Comparison of ENCODE assay signal across 25 cellular contexts in genomic region chrX:55006827-55007621, GRCh38. TPM values are rescaled to one million over a fixed set of nuclear protein-coding genes. Genes with fewer than 3 reads are reported as not detected.
DNase-seq lines count a peak whose midpoint lies in the region; ATAC-seq and TF ChIP-seq lines count a peak whose summit lies in the region.
"Had no signal": no experiment of that assay in that cellular context is flagged by ENCODE, and none has a peak within 500 bp of the region (broad histone marks: within the 10 kb centered on the region; RNA-seq: fewer than 3 reads in every experiment).

No MANE protein-coding gene starts in this region.

- H2AFZ ChIP-seq in IMR-90 (replicated peaks; ENCODE audit: low read length, poor library complexity) = no peak overlapping the region
- H2AFZ ChIP-seq: neural progenitor cell had no signal

- peaks cover 41% of the 10 kb centered on the region for H3K36me3 Mint-ChIP-seq in endothelial cell (ENCODE audit: low read depth, unreplicated experiment)

- H3K9ac ChIP-seq in IMR-90 (ENCODE audit: low read depth, low read length) = no peak overlapping the region
- H3K9ac ChIP-seq: neural progenitor cell had no signal

- dilution Hi-C loops in IMR-90 (cut with HindIII; ENCODE audit: low sequenced_read_pairs, unreplicated experiment) = no loop called here

- no peak overlapping the region for H2AK5ac ChIP-seq in IMR-90 (ENCODE audit: low read depth, low read length)

- no peak overlapping the region for H4K8ac ChIP-seq in IMR-90 (ENCODE audit: low read depth in 2 of 2, low read length in 2 of 2)

- peaks cover 0 to 2% of the 10 kb centered on the region in 2 experiments; a peak in 1 of 4 replicates for H3K79me1 ChIP-seq in IMR-90 (ENCODE audit: low read depth in 1 of 2, low read length in 2 of 2)

- no peak overlapping the region for H2BK5ac ChIP-seq in IMR-90 (ENCODE audit: low read depth, low read length, poor library complexity, severe bottlenecking)

- POLR2A ChIA-PET in AG04450 (lab: Yijun Ruan, JAX) (no interaction called here), IMR-90 (lab: Charles Lee; ENCODE audit: unreplicated experiment) (no interaction called here)

- no peak overlapping the region for H2BK15ac ChIP-seq in IMR-90 (ENCODE audit: low read depth, low read length)

- no peak overlapping the region for H3K56ac ChIP-seq in IMR-90 (ENCODE audit: extremely low read depth, insufficient read depth, low read length)

- no peaks in the 10 kb centered on the region for H3K9me3 ChIP-seq in AG04450 (ENCODE audit: control insufficient read depth, insufficient read depth, low read length)
- no peaks in the 10 kb centered on the region for H3K9me3 ChIP-seq in IMR-90 (ENCODE audit: control insufficient read depth, insufficient read depth, low read length)
- H3K9me3 ChIP-seq in muscle layer of duodenum (ENCODE audit: control insufficient read depth in 1 of 2, low read length in 2 of 2) = no peaks in the 10 kb centered on the region
- H3K9me3 ChIP-seq: thoracic aorta had no signal

- BruUV-seq in IMR-90 (replicated peaks; lab: Mats Ljungman, UMichigan) = no TSS peak

- in situ Hi-C loops in IMR-90 (cut with MboI; ENCODE audit: low sequenced_read_pairs) = no loop called here

- no peak for TF ChIP-seq RAD21 in IMR-90 (IDR thresholded peaks at IDR 0.05; ENCODE audit: low read length)

- no peak overlapping the region for H3K4me2 ChIP-seq in IMR-90 (ENCODE audit: low read depth, low read length)
- H3K4me2 ChIP-seq: neural progenitor cell had no signal

- H3K4me3 ChIP-seq in AG04450 (ENCODE audit: low read depth, low read length) = no peak overlapping the region
- no peak overlapping the region for H3K4me3 ChIP-seq in IMR-90 (ENCODE audit: insufficient read depth, low read depth, low read length)
- no peak overlapping the region for H3K4me3 ChIP-seq in muscle layer of duodenum (ENCODE audit: low read depth in 1 of 2, low read length in 2 of 2)
- H3K4me3 ChIP-seq: neural progenitor cell, thoracic aorta had no signal

- H4K91ac ChIP-seq in IMR-90 (ENCODE audit: insufficient read depth, low read depth, low read length) = no peak overlapping the region

- ATAC-seq in IMR-90 (ENCODE audit: low read depth) (no peak), GM21528 (IDR thresholded peaks at IDR 0.05; ENCODE audit: low FRiP score, unreplicated experiment) (no peak)
- ATAC-seq: T-cell had no signal

- 94% methylated on average over 3 of the region's 18 CpGs; no CpG with 5 or more reads in 1 of the 2 experiments for WGBS in IMR-90 (ENCODE audit: extremely low coverage in 2 of 2, insufficient read length in 1 of 2), 2 experiments

- no peak for DNase-seq in AG04450 (ENCODE audit: low read depth, low spot score)
- DNase-seq in IMR-90 = no peak
- no peak for DNase-seq in endothelial cell (ENCODE audit: low spot score)
- DNase-seq in medulla oblongata (ENCODE audit: extremely low spot score) = no peak
- DNase-seq in NCI-H524 (lab: John Stamatoyannopoulos, UW) = no peak
- DNase-seq in NCI-H1048 (lab: John Stamatoyannopoulos, UW) = no peak
- DNase-seq: activated CD4-positive, alpha-beta T cell treated with anti-CD3 and anti-CD28 coated beads, Interleukin-2, amount 10 ng/mL, durations not matched to agents 7 days and 5 days; activated CD8-positive, alpha-beta memory T cell treated with anti-CD3 and anti-CD28 coated beads, Interleukin-2, amount 50 U/mL, for 4 hours; activated effector memory CD4-positive, alpha-beta T cell treated with anti-CD3 and anti-CD28 coated beads, Interleukin-2, amount 50 U/mL, for 16 hours; anterior cingulate cortex; CD8-positive, alpha-beta memory T cell; DND-41; endodermal cell; KBM-7; kidney; MV-4-11; NCI-H2081; NCI-H510A; T-cell had no signal

- no peak overlapping the region for H2BK20ac ChIP-seq in IMR-90 (ENCODE audit: low read depth, low read length)

- no peak for TF ChIP-seq POLR2A in IMR-90 (IDR thresholded peaks at IDR 0.05; ENCODE audit: low read depth, low read length)

- peak overlapping the region; percentile 33 for H2AK9ac ChIP-seq in IMR-90 (replicated peaks; ENCODE audit: low read depth, low read length, poor library complexity)

- CTCF ChIA-PET in AG04450 (lab: Charles Lee) (interaction anchor here (2.2 kb wide), 1 partner anchor 367 kb away, joined by 7 read pairs; no protein-coding TSS in a partner anchor), IMR-90 (lab: Yijun Ruan, JAX) (no interaction called here)

- peaks cover 3% of the 10 kb centered on the region for H3K9me1 ChIP-seq in IMR-90 (ENCODE audit: insufficient read depth, low read length)

- peak overlapping the region; percentile 75 for H3K27ac Mint-ChIP-seq in endothelial cell (ENCODE audit: unreplicated experiment)
- H3K27ac Mint-ChIP-seq: activated CD4-positive, alpha-beta T cell treated with anti-CD3 and anti-CD28 coated beads, Interleukin-2, amount 10 ng/mL, durations not matched to agents 7 days and 5 days; endodermal cell; neural progenitor cell; T-cell had no signal

- H3K27me3 Mint-ChIP-seq in endothelial cell (ENCODE audit: unreplicated experiment) = peaks cover 6% of the 10 kb centered on the region
- H3K27me3 Mint-ChIP-seq: activated CD4-positive, alpha-beta T cell treated with anti-CD3 and anti-CD28 coated beads, Interleukin-2, amount 10 ng/mL, durations not matched to agents 7 days and 5 days had no signal

- peaks cover 4% of the 10 kb centered on the region for H3K4me1 ChIP-seq in IMR-90 (ENCODE audit: control insufficient read depth, insufficient read depth, low read length)
- H3K4me1 ChIP-seq in muscle layer of duodenum (ENCODE audit: control insufficient read depth in 1 of 2, insufficient read depth in 2 of 2, low read length in 2 of 2) = no peaks in the 10 kb centered on the region
- H3K4me1 ChIP-seq: neural progenitor cell had no signal

- peaks cover 7% of the 10 kb centered on the region for H3K36me3 ChIP-seq in IMR-90 (ENCODE audit: control insufficient read depth, insufficient read depth, low read length)
- H3K36me3 ChIP-seq in muscle layer of duodenum (ENCODE audit: control insufficient read depth in 1 of 2, insufficient read depth in 2 of 2, low read length in 2 of 2) = peaks cover 16 to 36% of the 10 kb centered on the region in 2 donors
- H3K36me3 ChIP-seq: neural progenitor cell had no signal

- intact Hi-C loops in IMR-90 (cut with micrococcal nuclease) = no loop called here

- H3K4ac ChIP-seq in IMR-90 (ENCODE audit: low read depth, low read length) = no peak overlapping the region

- H3K4me1 Mint-ChIP-seq in endothelial cell (ENCODE audit: unreplicated experiment) = peaks cover 23% of the 10 kb centered on the region
- H3K4me1 Mint-ChIP-seq: endodermal cell, neural progenitor cell had no signal

- H2BK120ac ChIP-seq in IMR-90 (ENCODE audit: low read depth, low read length) = no peak overlapping the region

- no peak overlapping the region for H4K5ac ChIP-seq in IMR-90 (ENCODE audit: low read depth, low read length)

- no peak overlapping the region for H3K23ac ChIP-seq in IMR-90 (ENCODE audit: low read depth, low read length)

- TF ChIP-seq CTCF in AG04450 (IDR thresholded peaks at IDR 0.05; ENCODE audit: low read depth, low read length) (no peak), IMR-90 (conservative IDR thresholded peaks at IDR 0.05; ENCODE audit: low read depth, low read length) (no peak), endothelial cell (IDR thresholded peaks at IDR 0.05; ENCODE audit: unreplicated experiment) (no peak)

- no peaks in the 10 kb centered on the region for H3K9me3 Mint-ChIP-seq in endothelial cell (ENCODE audit: unreplicated experiment)
- H3K9me3 Mint-ChIP-seq: activated CD4-positive, alpha-beta T cell treated with anti-CD3 and anti-CD28 coated beads, Interleukin-2, amount 10 ng/mL, durations not matched to agents 7 days and 5 days; CD8-positive, alpha-beta memory T cell; neural progenitor cell; T-cell had no signal

- H3K4me3 Mint-ChIP-seq in endothelial cell (ENCODE audit: unreplicated experiment) = peak overlapping the region; percentile 56
- H3K4me3 Mint-ChIP-seq: activated CD4-positive, alpha-beta T cell treated with anti-CD3 and anti-CD28 coated beads, Interleukin-2, amount 10 ng/mL, durations not matched to agents 7 days and 5 days; CD8-positive, alpha-beta memory T cell; endodermal cell; neural progenitor cell; T-cell had no signal

- H3K18ac ChIP-seq in IMR-90 (ENCODE audit: low read depth, low read length) = no peak overlapping the region

- peaks cover 6% of the 10 kb centered on the region; the same call in 1 of the 2 replicates for H4K20me1 ChIP-seq in IMR-90 (ENCODE audit: insufficient read depth, low read length)

- H3K27me3 ChIP-seq in AG04450 (ENCODE audit: control insufficient read depth, insufficient read depth, low read length) (no peaks in the 10 kb centered on the region), IMR-90 (ENCODE audit: control insufficient read depth, insufficient read depth, low read length) (no peaks in the 10 kb centered on the region), muscle layer of duodenum (ENCODE audit: low read depth, low read length) (no peaks in the 10 kb centered on the region)
- H3K27me3 ChIP-seq: neural progenitor cell had no signal

- H3K14ac ChIP-seq in IMR-90 (replicated peaks; ENCODE audit: low read depth, low read length) = no peak overlapping the region

- H3K27ac ChIP-seq in AG04450 (ENCODE audit: low read depth, low read length) (peak overlapping the region; percentile 39), IMR-90 (ENCODE audit: insufficient read depth, low read length) (no peak overlapping the region), muscle layer of duodenum (ENCODE audit: low read length) (peak overlapping the region; percentile 45)
- H3K27ac ChIP-seq: neural progenitor cell had no signal

RNA-seq across cellular contexts. Expression of gene APEX2, which starts 6.9 kb away (rescaled TPM):
- 15.0 and 15.8 TPM in 2 replicates for polyA plus RNA-seq in AG04450 (2011; rRNA removed)
- 17.9 and 20.6 TPM in 2 replicates for polyA minus RNA-seq in AG04450 (2011; rRNA and poly(A)+ RNA removed)
- total RNA-seq in IMR-90 (2012; rRNA removed) = 3.4 and 4.2 TPM in 2 replicates
- polyA plus RNA-seq in IMR-90 (2012; rRNA removed) = 16.5 and 19.1 TPM in 2 replicates
- 16.9 and 22.0 TPM in 2 replicates for polyA plus RNA-seq in IMR-90 (2012; cell fraction: cytosol; rRNA removed)
- polyA plus RNA-seq in IMR-90 (2012; cell fraction: nucleus; rRNA removed; ENCODE audit: low replicate concordance) = 12.2 and 17.1 TPM in 2 replicates
- 28.5 TPM for total RNA-seq in endothelial cell (ENCODE audit: unreplicated experiment)

RNA-seq across cellular contexts. Expression of gene PFKFB1, which starts 13.0 kb away (rescaled TPM):
- 0.06 TPM in 1 of 2 replicates, not detected in the other for polyA plus RNA-seq in AG04450 (2011; rRNA removed)
- polyA minus RNA-seq in AG04450 (2011; rRNA and poly(A)+ RNA removed) = not detected in 2 replicates
- total RNA-seq in IMR-90 (2012; rRNA removed) = under 0.01 TPM in 1 of 2 replicates, not detected in the other
- polyA plus RNA-seq in IMR-90 (2012; rRNA removed) = 0.10 and 0.15 TPM in 2 replicates
- polyA plus RNA-seq in IMR-90 (2012; cell fraction: cytosol; rRNA removed) = 0.03 and 0.10 TPM in 2 replicates
- 0.24 and 0.28 TPM in 2 replicates for polyA plus RNA-seq in IMR-90 (2012; cell fraction: nucleus; rRNA removed; ENCODE audit: low replicate concordance)
- total RNA-seq in endothelial cell (ENCODE audit: unreplicated experiment) = 0.49 TPM
- total RNA-seq: pulmonary artery endothelial cell, thoracic aorta had no signal
- polyA plus RNA-seq: CD8-positive, alpha-beta memory T cell had no signal

RNA-seq across cellular contexts. Expression of gene ALAS2, which starts 23.8 kb away (rescaled TPM):
- polyA plus RNA-seq in AG04450 (2011; rRNA removed) (not detected in 2 replicates), IMR-90 (2012; rRNA removed) (not detected in 2 replicates)
- not detected in 2 replicates for polyA minus RNA-seq in AG04450 (2011; rRNA and poly(A)+ RNA removed)
- total RNA-seq in IMR-90 (2012; rRNA removed) (not detected in 2 replicates), endothelial cell (ENCODE audit: unreplicated experiment) (not detected)
- polyA plus RNA-seq in IMR-90 (2012; cell fraction: cytosol; rRNA removed) = not detected in 2 replicates
- polyA plus RNA-seq in IMR-90 (2012; cell fraction: nucleus; rRNA removed; ENCODE audit: low replicate concordance) = not detected in 2 replicates
- total RNA-seq: activated CD4-positive, alpha-beta T cell treated with anti-CD3 and anti-CD28 coated beads, Interleukin-2, amount 10 ng/mL, durations not matched to agents 7 days and 5 days; CD8-positive, alpha-beta memory T cell; fibroblast of villous mesenchyme; pulmonary artery endothelial cell; T-cell had no signal
- polyA plus RNA-seq: CD8-positive, alpha-beta memory T cell had no signal
